Comparison of ENCODE assay signal across 2 cellular contexts in genomic region chr7:50690541-50691011, GRCh38.
TF ChIP-seq lines count a peak whose summit lies in the region.

No MANE protein-coding gene starts in this region.

TF ChIP-seq in GM23338, 12 proteins besides CTCF, POLR2A, EP300 and RAD21:
- no peak for TF ChIP-seq ZNF462 (CRISPR knock-in tag; IDR thresholded peaks at IDR 0.05)
- no peak for TF ChIP-seq STAT1 (IDR thresholded peaks at IDR 0.05; ENCODE audit: unreplicated experiment)
- no peak for TF ChIP-seq NANOG (IDR thresholded peaks at IDR 0.05; ENCODE audit: borderline replicate concordance)
- TF ChIP-seq EZH2phosphoT487 (IDR thresholded peaks at IDR 0.05; ENCODE audit: unreplicated experiment) = no peak
- no peak for TF ChIP-seq EZH2 (IDR thresholded peaks at IDR 0.05; ENCODE audit: low read depth, unreplicated experiment)
- TF ChIP-seq ZNF114 (CRISPR knock-in tag; IDR thresholded peaks at IDR 0.05) = no peak
- no peak for TF ChIP-seq JUNB (IDR thresholded peaks at IDR 0.05; ENCODE audit: unreplicated experiment)
- no peak for TF ChIP-seq POLR2AphosphoS5 (IDR thresholded peaks at IDR 0.05; ENCODE audit: low read depth)
- no peak for TF ChIP-seq ETS1 (IDR thresholded peaks at IDR 0.05)
- no peak for TF ChIP-seq REST (IDR thresholded peaks at IDR 0.05; ENCODE audit: unreplicated experiment)
- TF ChIP-seq CREB1 (CRISPR knock-in tag; IDR thresholded peaks at IDR 0.05; ENCODE audit: low read depth) = no peak
- no peak for TF ChIP-seq ZNF331 (CRISPR knock-in tag; IDR thresholded peaks at IDR 0.05; ENCODE audit: low read depth)

TF ChIP-seq in SK-N-SH treated with all-trans-retinoic acid at 6 μM for 48 hours, 23 proteins besides CTCF, POLR2A, EP300 and RAD21 (continued from another document):
- TF ChIP-seq CSRNP3 (CRISPR knock-in tag; IDR thresholded peaks at IDR 0.05) (no peak), POU6F1 (CRISPR knock-in tag; IDR thresholded peaks at IDR 0.05; ENCODE audit: borderline replicate concordance, low read depth) (no peak), BACH2 (CRISPR knock-in tag; IDR thresholded peaks at IDR 0.05; ENCODE audit: borderline replicate concordance) (no peak)
TF ChIP-seq in SK-N-SH treated with all-trans-retinoic acid at 6 μM for 48 hours: peak in this region for 0.
